Comparison of ENCODE assay signal across 8 cellular contexts in genomic region chr11:77126861-77127673, GRCh38. TPM values are rescaled to one million over a fixed set of nuclear protein-coding genes. Genes with fewer than 3 reads are reported as not detected.
A peak's percentile ranks its signal among the peaks of the same experiment; 100 is the strongest.
DNase-seq lines count a peak whose midpoint lies in the region; ATAC-seq and TF ChIP-seq lines count a peak whose summit lies in the region.

No MANE protein-coding gene starts in this region.

- TF ChIP-seq POLR2A in stomach (IDR thresholded peaks at IDR 0.05): no peak

- TF ChIP-seq EP300 in stomach (IDR thresholded peaks at IDR 0.05): no peak

- no peak for DNase-seq in AG10803 (ENCODE audit: low read depth)
- DNase-seq in NT2/D1 (ENCODE audit: low read depth, low spot score): no peak
- DNase-seq in activated T-cell treated with anti-CD3 and anti-CD28 coated beads, Interleukin-2, amount 50 U/mL, for 48 hours: peak; percentile 72 to 79
- peak; percentile 30 for DNase-seq in fibroblast of mammary gland (ENCODE audit: low read depth)
- DNase-seq in stomach: peak; percentile 60

- ATAC-seq in GM19372 (IDR thresholded peaks at IDR 0.05; ENCODE audit: low read depth, unreplicated experiment): peak; percentile 55
- ATAC-seq in GM18858 (IDR thresholded peaks at IDR 0.05; ENCODE audit: unreplicated experiment): no peak

- peak overlapping the region; percentile 38 to 83 (median 41) for H3K27ac Mint-ChIP-seq in nephron

- TF ChIP-seq CTCF in AG10803 (conservative IDR thresholded peaks at IDR 0.05; ENCODE audit: low read length): peak; percentile 91
- TF ChIP-seq CTCF in fibroblast of mammary gland (conservative IDR thresholded peaks at IDR 0.05; ENCODE audit: control insufficient read depth, insufficient read depth, low read depth, low read length): peak; percentile 83
- peak; percentile 100 for TF ChIP-seq CTCF in nephron (IDR thresholded peaks at IDR 0.05; ENCODE audit: unreplicated experiment in 3 of 3)
- peak in 6 of 7 experiments; percentile 93 to 99 (median 96) for TF ChIP-seq CTCF in stomach (IDR thresholded peaks at IDR 0.05)

- no peaks in the 10 kb centered on the region for H3K9me3 Mint-ChIP-seq in nephron

- H3K9me3 ChIP-seq in NT2/D1 (ENCODE audit: insufficient read depth, low read length): no peaks in the 10 kb centered on the region
- no peaks in the 10 kb centered on the region for H3K9me3 ChIP-seq in stomach

- H3K36me3 Mint-ChIP-seq in nephron (ENCODE audit: low read depth): peaks cover 8% of the 10 kb centered on the region

- WGBS in stomach, 5 donors: 4 to 9% (median 5%) methylated on average over 22 to 33 of the region's 33 CpGs

- H3K36me3 ChIP-seq in NT2/D1 (ENCODE audit: insufficient read depth, insufficient read length, low read length): peaks cover 5% of the 10 kb centered on the region
- H3K36me3 ChIP-seq in stomach: peaks cover 20 to 37% (median 26%) of the 10 kb centered on the region in 4 donors

- peak overlapping the region; percentile 53 for H3K9ac ChIP-seq in NT2/D1 (ENCODE audit: insufficient read length, low read depth)

- intact Hi-C loops in stomach (cut with DNase I; ENCODE audit: low total_unique reads): loop anchor here (5.0 to 10.0 kb wide), 2 partner anchors 60 to 428 kb away; no protein-coding TSS in a partner anchor

- H3K27me3 ChIP-seq in NT2/D1 (ENCODE audit: insufficient read depth, insufficient read length) (no peaks in the 10 kb centered on the region), stomach (peaks cover 0 to 13% (median 0%) of the 10 kb centered on the region in 3 donors)

- H3K4me1 Mint-ChIP-seq in nephron: peaks cover 42% of the 10 kb centered on the region

- H3K27ac ChIP-seq in stomach: peak overlapping the region in 1 of 5 donors; percentile 3

- peak overlapping the region; percentile 58 to 83 (median 80) for H3K4me3 Mint-ChIP-seq in nephron

- H3K4me1 ChIP-seq in NT2/D1 (ENCODE audit: insufficient read depth, insufficient read length) (peaks cover 17% of the 10 kb centered on the region), stomach (peaks cover 21 to 46% (median 34%) of the 10 kb centered on the region in 4 donors)

- H3K4me3 ChIP-seq in AG10803 (ENCODE audit: low read length) (peak overlapping the region; percentile 59), NT2/D1 (ENCODE audit: insufficient read length, low read depth) (no peak overlapping the region), fibroblast of mammary gland (ENCODE audit: control insufficient read depth, low read depth, low read length) (peak overlapping the region; percentile 45), stomach (peak overlapping the region; percentile 37 to 45 (median 43))

- H3K27me3 Mint-ChIP-seq in nephron (ENCODE audit: low read depth): peaks cover 15% of the 10 kb centered on the region

RNA-seq across cellular contexts. Expression of gene MYO7A, which starts 1.0 kb away (rescaled TPM):
- 10 to 100 TPM in 1 of 5 donors, 1 to 10 TPM in 4; 2.6 to 29.2 (median 4.8) TPM for total RNA-seq in stomach
- polyA plus RNA-seq in stomach: 1 to 10 TPM; 1.4 to 4.0 (median 2.3) TPM

RNA-seq across cellular contexts. Expression of gene OMP, which starts 24.4 kb away (rescaled TPM):
- total RNA-seq in stomach: 10 to 100 TPM in 3 of 5 donors, 1 to 10 TPM in 1, not detected in 1; 2.6 to 63.7 (median 28.3) TPM
- 1 to 10 TPM in 1 of 3 donors, not detected in 2; 1.1 TPM for polyA plus RNA-seq in stomach

Comparison
In these comparisons a context has a peak if more than half of its experiments do, and no peak if none do; other contexts are left out.
1. DNase-seq: peak in activated T-cell treated with anti-CD3 and anti-CD28 coated beads, Interleukin-2, amount 50 U/mL, for 48 hours (2 of 2), fibroblast of mammary gland (single experiment) and stomach (single experiment); none in AG10803 (single experiment) and NT2/D1 (single experiment).
2. Peak in every context shown above with its lines, with median percentiles within 50 percentile points of each other: CTCF ChIP-seq.